ENCODE assay signal across 1 cellular context in genomic region chr14:49966304-49966809, GRCh38.
TF ChIP-seq lines count a peak whose summit lies in the region.

No MANE protein-coding gene starts in this region.

TF ChIP-seq in HepG2, 621 proteins besides CTCF, POLR2A, EP300 and RAD21 (continued from another document and continues in another):
- TF ChIP-seq TAF1 (CRISPR knock-in tag; IDR thresholded peaks at IDR 0.05) = peak; percentile 50; the same call in 1 of the 2 replicates
- TF ChIP-seq KLF13 (CRISPR knock-in tag; IDR thresholded peaks at IDR 0.05) = no peak
- TF ChIP-seq ZNF816 (CRISPR knock-in tag; IDR thresholded peaks at IDR 0.05; ENCODE audit: borderline replicate concordance) = no peak
- no peak for TF ChIP-seq TMF1 (CRISPR knock-in tag; IDR thresholded peaks at IDR 0.05; ENCODE audit: low read depth)
- TF ChIP-seq PCBP2 (optimal IDR thresholded peaks at IDR 0.05; ENCODE audit: low read depth, low read length, poor library complexity, severe bottlenecking) = no peak
- TF ChIP-seq HHEX (CRISPR knock-in tag; IDR thresholded peaks at IDR 0.05) = no peak
- no peak for TF ChIP-seq ZNF484 (CRISPR knock-in tag; IDR thresholded peaks at IDR 0.05; ENCODE audit: borderline replicate concordance, low read depth)
- TF ChIP-seq ZNF335 (CRISPR knock-in tag; IDR thresholded peaks at IDR 0.05) = no peak
- peak; percentile 88 for TF ChIP-seq PAXIP1 (CRISPR knock-in tag; conservative IDR thresholded peaks at IDR 0.05)
- TF ChIP-seq ZNF225 (CRISPR knock-in tag; IDR thresholded peaks at IDR 0.05) = no peak
- TF ChIP-seq ARNTL (CRISPR knock-in tag; IDR thresholded peaks at IDR 0.05) = no peak
- peak; percentile 56 for TF ChIP-seq XRCC5 (optimal IDR thresholded peaks at IDR 0.05; ENCODE audit: low read length)
- TF ChIP-seq RFXAP (CRISPR knock-in tag; IDR thresholded peaks at IDR 0.05; ENCODE audit: borderline replicate concordance) = no peak
- TF ChIP-seq BCL3 (CRISPR knock-in tag; IDR thresholded peaks at IDR 0.05) = no peak
- TF ChIP-seq ESRRA (CRISPR knock-in tag; IDR thresholded peaks at IDR 0.05; ENCODE audit: low read depth) = no peak
- peak; percentile 7; the same call in 1 of the 2 replicates for TF ChIP-seq FOXA3 (CRISPR knock-in tag; IDR thresholded peaks at IDR 0.05)
- no peak for TF ChIP-seq ZNF790 (CRISPR knock-in tag; IDR thresholded peaks at IDR 0.05; ENCODE audit: borderline replicate concordance)
- TF ChIP-seq YY1 (IDR thresholded peaks at IDR 0.05; ENCODE audit: insufficient read depth, insufficient replicate concordance, low read depth, low read length) = peak; percentile 65
- no peak for TF ChIP-seq HBP1 (CRISPR knock-in tag; IDR thresholded peaks at IDR 0.05; ENCODE audit: low read depth)
- TF ChIP-seq ZBTB39 (CRISPR knock-in tag; IDR thresholded peaks at IDR 0.05) = no peak
- TF ChIP-seq MEF2D (CRISPR knock-in tag; IDR thresholded peaks at IDR 0.05) = no peak
- TF ChIP-seq ZNF839 (CRISPR knock-in tag; IDR thresholded peaks at IDR 0.05; ENCODE audit: borderline replicate concordance) = no peak
- no peak for TF ChIP-seq FLYWCH1 (CRISPR knock-in tag; IDR thresholded peaks at IDR 0.05)
- peak; percentile 45 for TF ChIP-seq ASH2L (IDR thresholded peaks at IDR 0.05; ENCODE audit: insufficient read length, low read depth, low read length)
- TF ChIP-seq HNF4G (IDR thresholded peaks at IDR 0.05; ENCODE audit: borderline replicate concordance, low read depth, low read length) = no peak
- no peak for TF ChIP-seq HNF4G (CRISPR knock-in tag; IDR thresholded peaks at IDR 0.05; ENCODE audit: borderline replicate concordance, low read depth)
- peak; percentile 57 for TF ChIP-seq SAP130 (CRISPR knock-in tag; IDR thresholded peaks at IDR 0.05; ENCODE audit: low read depth)
- peak; percentile 39; the same call in 1 of the 2 replicates for TF ChIP-seq RCOR2 (CRISPR knock-in tag; IDR thresholded peaks at IDR 0.05)
- TF ChIP-seq RORA (CRISPR knock-in tag; IDR thresholded peaks at IDR 0.05) = no peak
- TF ChIP-seq NCOA1 (CRISPR knock-in tag; IDR thresholded peaks at IDR 0.05) = no peak
- no peak for TF ChIP-seq TCF12 (IDR thresholded peaks at IDR 0.05)
- 0 out of 2 replicates have a peak, but pooled peaks have one; percentile 25 for TF ChIP-seq TCF12 (CRISPR knock-in tag; IDR thresholded peaks at IDR 0.05)
- TF ChIP-seq NFIB (CRISPR knock-in tag; IDR thresholded peaks at IDR 0.05; ENCODE audit: borderline replicate concordance) = no peak
- peak; percentile 49; the same call in 1 of the 2 replicates for TF ChIP-seq NCOA2 (CRISPR knock-in tag; IDR thresholded peaks at IDR 0.05)
- TF ChIP-seq SETDB1 (CRISPR knock-in tag; IDR thresholded peaks at IDR 0.05; ENCODE audit: borderline replicate concordance) = no peak
- TF ChIP-seq ZNF773 (CRISPR knock-in tag; IDR thresholded peaks at IDR 0.05; ENCODE audit: borderline replicate concordance) = no peak
- no peak for TF ChIP-seq EZH2 (conservative IDR thresholded peaks at IDR 0.05; ENCODE audit: low read depth, low read length)
- no peak for TF ChIP-seq KLF9 (CRISPR knock-in tag; IDR thresholded peaks at IDR 0.05; ENCODE audit: low read depth)
- TF ChIP-seq CEBPZ (IDR thresholded peaks at IDR 0.05; ENCODE audit: low read length) = no peak
- TF ChIP-seq SP140L (CRISPR knock-in tag; IDR thresholded peaks at IDR 0.05; ENCODE audit: borderline replicate concordance) = no peak
- no peak for TF ChIP-seq NPAS2 (CRISPR knock-in tag; IDR thresholded peaks at IDR 0.05; ENCODE audit: borderline replicate concordance)
- no peak for TF ChIP-seq KDM4B (CRISPR knock-in tag; IDR thresholded peaks at IDR 0.05)
- TF ChIP-seq ZNF577 (CRISPR knock-in tag; IDR thresholded peaks at IDR 0.05; ENCODE audit: borderline replicate concordance, low read depth) = no peak
- no peak for TF ChIP-seq ZBTB49 (CRISPR knock-in tag; IDR thresholded peaks at IDR 0.05; ENCODE audit: borderline replicate concordance)
- peak; percentile 27; the same call in 1 of the 2 replicates for TF ChIP-seq ZNF362 (CRISPR knock-in tag; IDR thresholded peaks at IDR 0.05; ENCODE audit: borderline replicate concordance)
- no peak for TF ChIP-seq ZNF496 (CRISPR knock-in tag; IDR thresholded peaks at IDR 0.05; ENCODE audit: insufficient replicate concordance)
- no peak for TF ChIP-seq ZNF431 (CRISPR knock-in tag; IDR thresholded peaks at IDR 0.05; ENCODE audit: borderline replicate concordance, low read depth)
- TF ChIP-seq THYN1 (CRISPR knock-in tag; IDR thresholded peaks at IDR 0.05; ENCODE audit: borderline replicate concordance, low read depth) = no peak
- TF ChIP-seq MEIS2 (CRISPR knock-in tag; IDR thresholded peaks at IDR 0.05) = no peak
- TF ChIP-seq ZNF749 (CRISPR knock-in tag; IDR thresholded peaks at IDR 0.05; ENCODE audit: borderline replicate concordance) = no peak
- TF ChIP-seq POLR2G (IDR thresholded peaks at IDR 0.05; ENCODE audit: low read depth, low read length) = peak; percentile 81
- no peak for TF ChIP-seq E2F5 (CRISPR knock-in tag; conservative IDR thresholded peaks at IDR 0.05)
